10 cellular contexts compared by ENCODE assay signal in genomic region chr10:79079490-79080355, GRCh38. TPM values are rescaled to one million over a fixed set of nuclear protein-coding genes. Genes with fewer than 3 reads are reported as not detected.
DNase-seq lines count a peak whose midpoint lies in the region; ATAC-seq, FAIRE-seq and TF ChIP-seq lines count a peak whose summit lies in the region.
"Had no signal": no experiment of that assay in that cellular context is flagged by ENCODE, and none has a peak within 500 bp of the region (broad histone marks: within the 10 kb centered on the region; RNA-seq: fewer than 3 reads in every experiment).

No MANE protein-coding gene starts in this region.

- TF ChIP-seq POLR2A in HepG2 (IDR thresholded peaks at IDR 0.05; ENCODE audit: insufficient read depth in 1 of 2, low read depth in 2 of 2, low read length in 2 of 2) = no peak
- TF ChIP-seq POLR2A in right lobe of liver (IDR thresholded peaks at IDR 0.05) = no peak

- H4K20me1 ChIP-seq in HepG2 (ENCODE audit: insufficient read depth, low read length) = peaks cover 97% of the 10 kb centered on the region

- H3K79me2 ChIP-seq in HepG2 (ENCODE audit: insufficient read depth, low read length) = peaks cover 99% of the 10 kb centered on the region

- CTCF ChIA-PET in HepG2 (lab: Yijun Ruan, JAX; ENCODE audit: low intra/inter-chr PET ratio, low total read pairs) = no interaction called here

- DNase-seq in HepG2 (ENCODE audit: low spot score) (no peak), right lobe of liver (no peak), mesothelial cell of epicardium (ENCODE audit: low spot score in 2 of 2, unreplicated experiment in 2 of 2) (no peak), NCI-H2171 (lab: John Stamatoyannopoulos, UW) (no peak)
- DNase-seq: NCI-H1092 had no signal

- H3K4me3 Mint-ChIP-seq in dendritic cell treated with granulocyte-macrophage colony-stimulating factor and Interleukin-4, amounts not matched to agents 40 ng/mL and 50 ng/mL, for 4 days = peak overlapping the region; percentile 60
- H3K4me3 Mint-ChIP-seq in mesothelial cell of epicardium = no peak overlapping the region

- in situ Hi-C loops in HepG2 (cut with HindIII; ENCODE audit: extremely low pct_ligation_motif_present, low pct_unique_long_range_greater_than_20kb) = loop anchor here (25.0 kb wide), 1 partner anchor 108 kb away; no protein-coding TSS in a partner anchor

- peaks cover 100% of the 10 kb centered on the region for H3K4me1 Mint-ChIP-seq in dendritic cell treated with granulocyte-macrophage colony-stimulating factor and Interleukin-4, amounts not matched to agents 40 ng/mL and 50 ng/mL, for 4 days (ENCODE audit: low read depth)
- peaks cover 71% of the 10 kb centered on the region for H3K4me1 Mint-ChIP-seq in mesothelial cell of epicardium

- H3K4me3 ChIP-seq in HepG2 (replicated peaks in 1 of 3; ENCODE audit: insufficient read depth in 1 of 3, low read depth in 2 of 3, low read length in 3 of 3) (no peak overlapping the region), right lobe of liver (no peak overlapping the region)

- H3K9me3 ChIP-seq in HepG2 (ENCODE audit: low read length) (no peaks in the 10 kb centered on the region), right lobe of liver (no peaks in the 10 kb centered on the region)

- H3K27ac Mint-ChIP-seq in dendritic cell treated with granulocyte-macrophage colony-stimulating factor and Interleukin-4, amounts not matched to agents 40 ng/mL and 50 ng/mL, for 4 days = peak overlapping the region; percentile 81
- H3K27ac Mint-ChIP-seq in mesothelial cell of epicardium = peak overlapping the region; percentile 68

- H3K27me3 Mint-ChIP-seq in dendritic cell treated with granulocyte-macrophage colony-stimulating factor and Interleukin-4, amounts not matched to agents 40 ng/mL and 50 ng/mL, for 4 days = no peaks in the 10 kb centered on the region
- no peaks in the 10 kb centered on the region for H3K27me3 Mint-ChIP-seq in mesothelial cell of epicardium (ENCODE audit: low read depth)

- POLR2A ChIA-PET in HepG2 (lab: Yijun Ruan, JAX) = interaction anchor here (1.2 to 2.1 kb wide), 2 partner anchors 9 to 20 kb away, joined by 4 read pairs; no protein-coding TSS in a partner anchor

- H3K4me1 ChIP-seq in HepG2 (ENCODE audit: insufficient read depth, low read length) (peaks cover 100% of the 10 kb centered on the region), right lobe of liver (peaks cover 0 to 76% (median 37%) of the 10 kb centered on the region in 4 donors)

- intact Hi-C loops in HepG2 (cut with micrococcal nuclease; ENCODE audit: unreplicated experiment) (no loop called here), right lobe of liver (cut with DNase I) (loop anchor here in 1 of 2 donors (10.0 kb wide), 1 partner anchor 115 kb away; no protein-coding TSS in a partner anchor)
- intact Hi-C loops in dendritic cell treated with granulocyte-macrophage colony-stimulating factor and Interleukin-4, amounts not matched to agents 40 ng/mL and 50 ng/mL, for 4 days (cut with micrococcal nuclease) = loop anchor here (5.0 kb wide), 2 partner anchors 68 to 78 kb away; no protein-coding TSS in a partner anchor

- no peak overlapping the region for H2AFZ ChIP-seq in HepG2 (ENCODE audit: low read length)

- H3K27me3 ChIP-seq in HepG2 (ENCODE audit: control insufficient read depth in 1 of 2, insufficient read depth in 2 of 2, low read length in 2 of 2) = no peaks in the 10 kb centered on the region
- no peaks in the 10 kb centered on the region for H3K27me3 ChIP-seq in right lobe of liver

- H3K4me2 ChIP-seq in HepG2 (ENCODE audit: low read depth, low read length) = no peak overlapping the region

- no peaks in the 10 kb centered on the region for H3K9me3 Mint-ChIP-seq in dendritic cell treated with granulocyte-macrophage colony-stimulating factor and Interleukin-4, amounts not matched to agents 40 ng/mL and 50 ng/mL, for 4 days
- no peaks in the 10 kb centered on the region for H3K9me3 Mint-ChIP-seq in mesothelial cell of epicardium

- ATAC-seq in HepG2 (no peak), right lobe of liver (no peak), HG03108 (IDR thresholded peaks at IDR 0.05; ENCODE audit: unreplicated experiment) (no peak), HG03280 (IDR thresholded peaks at IDR 0.05; ENCODE audit: unreplicated experiment) (no peak), HG02885 (IDR thresholded peaks at IDR 0.05; ENCODE audit: poor library complexity, unreplicated experiment) (no peak)

- TF ChIP-seq CTCF in HepG2 (CRISPR knock-in tag; IDR thresholded peaks at IDR 0.05) (no peak), right lobe of liver (IDR thresholded peaks at IDR 0.05) (no peak), mesothelial cell of epicardium (IDR thresholded peaks at IDR 0.05; ENCODE audit: unreplicated experiment) (no peak)

- no peak for TF ChIP-seq RAD21 in HepG2 (CRISPR knock-in tag; IDR thresholded peaks at IDR 0.05)

- no peak for FAIRE-seq in HepG2 (lab: Jason Lieb, UNC)

- BruUV-seq in HepG2 (replicated peaks; lab: Mats Ljungman, UMichigan) = no TSS peak

- H3K9ac ChIP-seq in HepG2 (ENCODE audit: insufficient read depth, low read depth, low read length) = peak overlapping the region; percentile 22; the same call in 1 of the 2 replicates

- peak overlapping the region; percentile 52 for H3K27ac ChIP-seq in HepG2 (ENCODE audit: extremely low read length, insufficient read depth, low read length)
- no peak overlapping the region for H3K27ac ChIP-seq in right lobe of liver
- H3K27ac ChIP-seq: epithelial cell of prostate had no signal

- WGBS in HepG2 (ENCODE audit: low lambda C conversion rate) = 86% methylated on average over 9 of the region's 15 CpGs
- WGBS in right lobe of liver (ENCODE audit: insufficient coverage, low coverage, low lambda C conversion rate, missing lambda C conversion rate) = 54% methylated on average over 5 of the region's 15 CpGs

- TF ChIP-seq EP300 in HepG2 (IDR thresholded peaks at IDR 0.05; ENCODE audit: low read depth in 2 of 2, low read length in 2 of 2) (no peak), HepG2 (CRISPR knock-in tag; IDR thresholded peaks at IDR 0.05; ENCODE audit: borderline replicate concordance) (no peak)

- H3K36me3 Mint-ChIP-seq in dendritic cell treated with granulocyte-macrophage colony-stimulating factor and Interleukin-4, amounts not matched to agents 40 ng/mL and 50 ng/mL, for 4 days (ENCODE audit: low read depth) = peaks cover 10% of the 10 kb centered on the region
- H3K36me3 Mint-ChIP-seq in mesothelial cell of epicardium = no peaks in the 10 kb centered on the region

- H3K36me3 ChIP-seq in HepG2 (replicated peaks in 1 of 2; ENCODE audit: control insufficient read depth in 1 of 2, insufficient read depth in 2 of 2, low read length in 2 of 2) = peaks cover 0 to 14% of the 10 kb centered on the region in 2 experiments; a peak in 3 of 5 replicates
- H3K36me3 ChIP-seq in right lobe of liver = no peaks in the 10 kb centered on the region

TF ChIP-seq in HepG2, 621 proteins besides CTCF, POLR2A, EP300 and RAD21 (continues in another document):
- TF ChIP-seq LCORL (IDR thresholded peaks at IDR 0.05) (no peak), LCORL (CRISPR knock-in tag; IDR thresholded peaks at IDR 0.05) (0 out of 2 replicates have a peak, but pooled peaks have one; percentile 25), ZKSCAN1 (IDR thresholded peaks at IDR 0.05; ENCODE audit: low read length) (no peak), NR1H2 (CRISPR knock-in tag; IDR thresholded peaks at IDR 0.05; ENCODE audit: borderline replicate concordance, low read depth) (no peak), GATAD1 (CRISPR knock-in tag; IDR thresholded peaks at IDR 0.05) (no peak), FOSL2 (CRISPR knock-in tag; IDR thresholded peaks at IDR 0.05) (peak; percentile 72), ZNF24 (IDR thresholded peaks at IDR 0.05) (no peak), PATZ1 (CRISPR knock-in tag; IDR thresholded peaks at IDR 0.05) (0 out of 2 replicates have a peak, but pooled peaks have one; percentile 18)

RNA-seq across cellular contexts. Expression of gene ZMIZ1, which starts 11.0 kb away (rescaled TPM):
- total RNA-seq in HepG2 (2016; rRNA removed; fragmentation: Illumina TruSeq; extraction: Trizol) (5.3 and 11.0 TPM in 2 replicates), right lobe of liver (10 to 100 TPM in 5 of 6 experiments, 1 to 10 TPM in 1; 9.9 to 22.8 (median 12.3) TPM), mesothelial cell of epicardium (166 to 173 TPM (median 170 TPM) in 3 replicates)
- 2.3 and 2.6 TPM in 2 replicates for total RNA-seq in HepG2 (2016; cell fraction: cytosol; rRNA removed; fragmentation: Illumina TruSeq; extraction: Trizol; ENCODE audit: low read depth)
- 5.2 and 10.5 TPM in 2 replicates for total RNA-seq in HepG2 (2016; cell fraction: insoluble cytoplasmic fraction; rRNA removed; fragmentation: Illumina TruSeq; extraction: Trizol)
- 7.0 and 7.7 TPM in 2 replicates for total RNA-seq in HepG2 (2016; cell fraction: membrane; rRNA removed; fragmentation: Illumina TruSeq; extraction: Trizol)
- total RNA-seq in HepG2 (2016; cell fraction: nucleus; rRNA removed; fragmentation: Illumina TruSeq; extraction: Trizol) = 9.9 and 13.1 TPM in 2 replicates
- polyA plus RNA-seq in HepG2 (2011; rRNA removed) = 8.8 and 10.2 TPM in 2 replicates
- polyA plus RNA-seq in HepG2 (2011; cell fraction: cytosol; rRNA removed) = 7.4 TPM in 2 replicates
- 42.1 and 46.0 TPM in 2 replicates for polyA plus RNA-seq in HepG2 (2011; cell fraction: nucleus; rRNA removed)
- polyA plus RNA-seq in HepG2 (2012) = 22.4 and 32.5 TPM in 2 replicates
- 0.69 and 1.1 TPM in 2 replicates for polyA plus RNA-seq in HepG2 (2016; cell fraction: cytosol; fragmentation: Illumina TruSeq; extraction: Trizol; ENCODE audit: low read depth)
- 16.0 and 20.6 TPM in 2 replicates for polyA plus RNA-seq in HepG2 (2016; cell fraction: insoluble cytoplasmic fraction; fragmentation: Illumina TruSeq; extraction: Trizol; ENCODE audit: low read depth)
- polyA plus RNA-seq in HepG2 (2016; cell fraction: membrane; fragmentation: Illumina TruSeq; extraction: Trizol; ENCODE audit: low read depth) = 2.4 and 3.8 TPM in 2 replicates
- polyA plus RNA-seq in HepG2 (2016; cell fraction: nucleus; fragmentation: Illumina TruSeq; extraction: Trizol; ENCODE audit: insufficient read depth, low read depth) = 25.8 and 26.9 TPM in 2 replicates
- 7.8 and 28.6 TPM in 2 replicates for polyA minus RNA-seq in HepG2 (2011; rRNA and poly(A)+ RNA removed; ENCODE audit: low replicate concordance)
- polyA minus RNA-seq in HepG2 (2011; cell fraction: cytosol; rRNA and poly(A)+ RNA removed) = 19.5 and 20.1 TPM in 2 replicates
- polyA minus RNA-seq in HepG2 (2011; cell fraction: nucleus; rRNA and poly(A)+ RNA removed) = 27.4 and 29.2 TPM in 2 replicates
